In the genomic region with DNA sequence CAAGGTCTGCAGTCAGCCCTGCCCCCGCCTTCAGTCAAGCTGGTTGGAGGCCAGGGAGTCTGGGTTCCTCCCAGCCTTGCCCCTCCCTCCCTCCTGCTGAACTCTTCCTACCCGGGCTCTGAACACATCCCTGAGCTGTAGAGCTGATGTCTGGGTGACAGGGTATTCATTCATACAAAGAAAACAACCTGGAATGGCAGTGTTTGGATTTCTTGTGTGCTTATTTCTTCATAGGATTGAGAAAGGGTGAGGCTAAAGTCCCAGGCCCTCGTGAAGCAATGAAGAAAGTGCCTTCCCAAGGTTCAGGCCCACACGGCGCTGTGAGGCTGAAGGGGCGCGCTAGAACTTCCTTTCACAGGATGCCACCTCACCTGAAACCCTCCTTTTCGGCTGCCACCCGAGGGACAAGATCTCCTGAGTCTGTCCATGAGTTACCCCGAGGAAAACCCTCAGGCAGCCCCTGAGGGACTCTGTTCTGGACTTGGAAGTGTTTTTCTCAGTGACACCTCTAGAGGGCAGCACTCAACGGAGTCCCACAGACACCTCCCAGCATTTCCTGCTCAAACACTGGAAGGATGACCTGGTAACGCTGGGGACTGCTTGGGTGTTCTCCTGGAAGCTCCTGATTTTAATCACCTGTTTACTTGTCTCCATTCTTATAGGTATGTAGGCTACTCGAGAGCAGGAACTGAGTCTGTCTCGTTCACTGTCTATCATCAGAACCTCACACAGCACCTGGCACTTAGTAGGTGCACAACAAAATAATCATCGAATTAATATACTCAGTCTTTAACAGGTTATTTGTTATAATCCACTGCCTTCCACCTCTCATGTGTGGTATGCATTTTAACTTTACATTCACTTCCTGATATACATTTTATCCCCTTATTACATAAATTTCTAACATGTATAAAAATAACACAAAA, we compare ENCODE assay signal across 8 cellular contexts. TPM values are rescaled to one million over a fixed set of nuclear protein-coding genes. Genes with fewer than 3 reads are reported as not detected.
DNase-seq lines count a peak whose midpoint lies in the region; ATAC-seq and TF ChIP-seq lines count a peak whose summit lies in the region.

No MANE protein-coding gene starts in this region.

- ATAC-seq in HG02852 (IDR thresholded peaks at IDR 0.05; ENCODE audit: unreplicated experiment): peak; percentile 84

- CTCF ChIA-PET in A673 (lab: Charles Lee): no interaction called here

- H3K9ac ChIP-seq in endodermal cell (ENCODE audit: extremely low read depth, low read length, poor library complexity, severe bottlenecking): no peak overlapping the region

- H3K27ac Mint-ChIP-seq in endodermal cell: no peak overlapping the region

- H3K4me1 Mint-ChIP-seq in endodermal cell: peaks cover 4% of the 10 kb centered on the region

- POLR2A ChIA-PET in A673 (lab: Charles Lee; ENCODE audit: low non-redundant PET): no interaction called here

- H3K36me3 ChIP-seq in A673 (ENCODE audit: insufficient read depth, low read length, poor library complexity, severe bottlenecking) (no peaks in the 10 kb centered on the region), endodermal cell (ENCODE audit: control insufficient read depth, insufficient read depth, low read length) (no peaks in the 10 kb centered on the region), transverse colon (no peaks in the 10 kb centered on the region)

- H3K27ac ChIP-seq in A673 (ENCODE audit: low read depth, low read length, poor library complexity, severe bottlenecking) (no peak overlapping the region), endodermal cell (ENCODE audit: low read depth, low read length) (no peak overlapping the region), transverse colon (no peak overlapping the region)

- peak; percentile 79 for TF ChIP-seq CTCF in A673 (conservative IDR thresholded peaks at IDR 0.05; ENCODE audit: low read depth, low read length)
- peak; percentile 51 for TF ChIP-seq CTCF in GM13976 (IDR thresholded peaks at IDR 0.05; ENCODE audit: borderline replicate concordance, control extremely low read depth, extremely low read depth, insufficient read depth, missing control alignments)
- TF ChIP-seq CTCF in endodermal cell (conservative IDR thresholded peaks at IDR 0.05): peak; percentile 82
- TF ChIP-seq CTCF in transverse colon (IDR thresholded peaks at IDR 0.05): peak; percentile 54 to 69 (median 60)

- DNase-seq in A673 (ENCODE audit: low spot score): peak; percentile 72
- peak; percentile 61 for DNase-seq in GM13976 (ENCODE audit: low spot score)
- peak; percentile 23 for DNase-seq in NCI-H2196 (lab: John Stamatoyannopoulos, UW; ENCODE audit: unreplicated experiment)
- DNase-seq in activated CD4-positive, alpha-beta T cell treated with anti-CD3 and anti-CD28 coated beads, Interleukin-2, amount 50 U/mL, for 4 hours: peak; percentile 14 to 24
- DNase-seq in endodermal cell: peak; percentile 89
- DNase-seq in myocyte (ENCODE audit: low read depth): peak; percentile 55
- DNase-seq in transverse colon: peak; percentile 52

- H3K27me3 ChIP-seq in A673 (replicated peaks; ENCODE audit: insufficient read depth, low read depth, low read length, poor library complexity) (no peaks in the 10 kb centered on the region), endodermal cell (ENCODE audit: control insufficient read depth, insufficient read depth, low read length, poor library complexity, severe bottlenecking) (no peaks in the 10 kb centered on the region), transverse colon (no peaks in the 10 kb centered on the region)

- H3K27me3 Mint-ChIP-seq in endodermal cell (ENCODE audit: insufficient read depth): no peaks in the 10 kb centered on the region

- no TSS peak for BruUV-seq in A673 (replicated peaks; lab: Mats Ljungman, UMichigan)

- no peaks in the 10 kb centered on the region for H3K9me3 ChIP-seq in A673 (ENCODE audit: low read depth, low read length, poor library complexity, severe bottlenecking)
- H3K9me3 ChIP-seq in endodermal cell (ENCODE audit: control insufficient read depth, low read length): no peaks in the 10 kb centered on the region
- H3K9me3 ChIP-seq in transverse colon: no peaks in the 10 kb centered on the region

- WGBS in endodermal cell (ENCODE audit: insufficient coverage in 1 of 2, insufficient read length in 1 of 2), 2 experiments: 53 to 57% methylated on average over 10 to 15 of the region's 15 CpGs
- WGBS in transverse colon (ENCODE audit: low coverage in 1 of 2), 2 donors: 32 to 33% methylated on average over 7 to 15 of the region's 15 CpGs

- no peak for TF ChIP-seq POLR2A in transverse colon (IDR thresholded peaks at IDR 0.05)

- in situ Hi-C loops in GM13976 (cut with MboI; ENCODE audit: low sequenced_read_pairs, unreplicated experiment): no loop called here
- in situ Hi-C loops in transverse colon (cut with MboI; ENCODE audit: low pct_ligation_motif_present in 1 of 4, low pct_unique_long_range_greater_than_20kb in 1 of 4, low sequenced_read_pairs in 3 of 4): no loop called here

- no peak overlapping the region for H3K4me3 Mint-ChIP-seq in endodermal cell

- no peak for TF ChIP-seq EP300 in transverse colon (IDR thresholded peaks at IDR 0.05; ENCODE audit: low read depth)

- H3K4me1 ChIP-seq in A673 (ENCODE audit: insufficient read depth, low read length, poor library complexity, severe bottlenecking) (no peaks in the 10 kb centered on the region), endodermal cell (ENCODE audit: control insufficient read depth, insufficient read depth, low read length) (no peaks in the 10 kb centered on the region), transverse colon (no peaks in the 10 kb centered on the region)

- H3K36me3 Mint-ChIP-seq in endodermal cell (ENCODE audit: low read depth): no peaks in the 10 kb centered on the region

- H3K4me3 ChIP-seq in A673 (ENCODE audit: low read depth, low read length, poor library complexity, severe bottlenecking) (no peak overlapping the region), endodermal cell (ENCODE audit: low read length) (no peak overlapping the region), transverse colon (no peak overlapping the region)

- intact Hi-C loops in A673 (cut with micrococcal nuclease; ENCODE audit: unreplicated experiment) (no loop called here), transverse colon (cut with DNase I; ENCODE audit: low total_unique reads) (no loop called here)

- no peaks in the 10 kb centered on the region for H3K9me3 Mint-ChIP-seq in endodermal cell

RNA-seq across cellular contexts. Expression of gene GSTA1, which starts 11.8 kb away (rescaled TPM):
- total RNA-seq in A673 (2021) (not detected in 2 replicates), endodermal cell (1 to 10 TPM in 1 of 2 donors, not detected in 1; 2.4 TPM), myocyte (not detected in 2 replicates), transverse colon (10 to 100 TPM in 2 of 4 donors, 1 to 10 TPM in 1, not detected in 1; 1.4 to 18.5 (median 16.2) TPM)
- polyA plus RNA-seq in endodermal cell (2013, experiment 1 of 2): 1.9 TPM
- polyA plus RNA-seq in endodermal cell (2013, experiment 2 of 2): 2.7 TPM
- polyA plus RNA-seq in myocyte (2012): not detected

RNA-seq across cellular contexts. Expression of gene GSTA5, which starts 25.2 kb away (rescaled TPM):
- total RNA-seq in A673 (2021) (not detected in 2 replicates), endodermal cell (not detected), myocyte (not detected in 2 replicates), transverse colon (not detected)
- polyA plus RNA-seq in endodermal cell (2013, experiment 1 of 2): not detected
- not detected for polyA plus RNA-seq in endodermal cell (2013, experiment 2 of 2)
- not detected for polyA plus RNA-seq in myocyte (2012)

RNA-seq across cellular contexts. Expression of gene GSTA2, which starts 52.2 kb away (rescaled TPM):
- total RNA-seq in A673 (2021): not detected in 2 replicates
- total RNA-seq in endodermal cell: 1 to 10 TPM; 1.6 to 5.0 TPM
- 1.8 TPM for polyA plus RNA-seq in endodermal cell (2013, experiment 1 of 2)
- 0.79 TPM for polyA plus RNA-seq in endodermal cell (2013, experiment 2 of 2)
- total RNA-seq in myocyte: not detected in 2 replicates
- polyA plus RNA-seq in myocyte (2012): not detected
- under 1 TPM in 1 of 4 donors, not detected in 3; 1.00 TPM for total RNA-seq in transverse colon

Comparison
In these comparisons a context has a peak if more than half of its experiments do, and no peak if none do; other contexts are left out.
1. DNase-seq: peak in every context shown above with its lines; median percentile 89 in endodermal cell; 72 in A673; 61 in GM13976; 55 in myocyte; 52 in transverse colon; 23 in NCI-H2196; 19 in activated CD4-positive, alpha-beta T cell treated with anti-CD3 and anti-CD28 coated beads, Interleukin-2, amount 50 U/mL, for 4 hours.